In the genomic region with DNA sequence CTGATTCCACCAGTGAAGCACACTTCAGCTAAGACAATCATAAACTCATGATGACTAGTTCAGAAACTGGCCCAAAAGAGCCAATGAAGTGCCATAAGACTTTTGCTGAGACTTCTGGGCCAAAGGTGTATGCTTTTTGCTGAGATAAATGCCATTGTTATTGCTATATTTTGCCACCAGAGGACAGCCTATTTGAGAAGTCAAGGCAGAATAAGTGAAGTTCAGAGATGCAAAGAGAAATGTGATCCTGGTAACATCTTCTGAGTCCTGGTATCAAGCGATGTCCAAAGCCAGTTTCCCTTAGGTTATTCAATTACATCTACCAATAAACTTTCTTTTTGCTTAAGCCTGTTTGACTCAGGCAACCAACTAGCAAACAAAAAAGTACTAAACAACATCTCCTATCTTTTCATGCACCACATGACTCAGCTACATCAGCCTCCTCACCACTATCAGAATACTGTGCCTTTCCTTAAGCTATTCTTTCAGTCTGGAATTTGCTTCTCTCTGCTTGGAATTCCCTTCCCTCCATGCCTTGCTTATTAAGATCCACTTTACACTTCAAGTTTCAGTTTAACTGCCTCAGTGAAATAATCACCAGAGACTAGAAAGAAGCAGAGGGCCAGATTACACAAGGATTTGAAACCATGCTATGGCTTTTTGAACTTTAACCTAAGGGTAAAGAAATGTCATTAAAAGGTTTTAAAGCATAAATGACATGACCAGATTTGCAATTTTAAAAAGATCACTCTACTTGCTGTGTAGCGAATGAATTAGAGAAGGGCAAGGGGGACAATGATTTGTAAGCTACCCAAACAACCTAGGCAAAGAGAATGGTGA, we compare ENCODE assay signal across 9 cellular contexts. TPM values are rescaled to one million over a fixed set of nuclear protein-coding genes. Genes with fewer than 3 reads are reported as not detected.
DNase-seq lines count a peak whose midpoint lies in the region; ATAC-seq and TF ChIP-seq lines count a peak whose summit lies in the region.
"Had no signal": no experiment of that assay in that cellular context is flagged by ENCODE, and none has a peak within 500 bp of the region (broad histone marks: within the 10 kb centered on the region; RNA-seq: fewer than 3 reads in every experiment).

No MANE protein-coding gene starts in this region.

- H3K36me3 Mint-ChIP-seq in immature natural killer cell: no peaks in the 10 kb centered on the region

- ATAC-seq in RWPE2 (ENCODE audit: low read depth) (peak; percentile 29; the same call in 1 of the 3 replicates), GM18511 (IDR thresholded peaks at IDR 0.05; ENCODE audit: unreplicated experiment) (no peak)

- H3K4me3 ChIP-seq in GM12864 (ENCODE audit: low read depth, low read length) (no peak overlapping the region), RWPE2 (ENCODE audit: severe bottlenecking) (no peak overlapping the region)

- H3K27me3 ChIP-seq in RWPE2 (ENCODE audit: insufficient read depth, poor library complexity, severe bottlenecking): no peaks in the 10 kb centered on the region

- H3K27ac ChIP-seq in RWPE2 (ENCODE audit: poor library complexity, severe bottlenecking): no peak overlapping the region

- DNase-seq in ACHN (peak; percentile 73), GM12864 (ENCODE audit: low read depth) (no peak), RWPE2 (ENCODE audit: low spot score) (no peak), immature natural killer cell (peak in 2 of 3 donors; percentile 17 to 30), midbrain (lab: John Stamatoyannopoulos, UW) (no peak), NCI-H1930 (lab: John Stamatoyannopoulos, UW) (no peak), NCI-H345 (lab: John Stamatoyannopoulos, UW) (no peak)

- no peak overlapping the region for H3K27ac Mint-ChIP-seq in immature natural killer cell
- H3K27ac Mint-ChIP-seq: dendritic cell treated with granulocyte-macrophage colony-stimulating factor and Interleukin-4, amounts not matched to agents 40 ng/mL and 50 ng/mL, for 4 days had no signal

- in situ Hi-C loops in ACHN (cut with HindIII; ENCODE audit: low pct_ligation_motif_present, low pct_unique_long_range_greater_than_20kb, low sequenced_read_pairs): no loop called here

- H3K36me3 ChIP-seq in RWPE2 (ENCODE audit: low read depth): no peaks in the 10 kb centered on the region

- TF ChIP-seq CTCF in GM12864 (IDR thresholded peaks at IDR 0.05; ENCODE audit: low read depth, low read length, missing control alignments) (peak; percentile 66), RWPE2 (IDR thresholded peaks at IDR 0.05; ENCODE audit: poor library complexity, severe bottlenecking) (peak; percentile 77)

- peaks cover 0 to 7% (median 0%) of the 10 kb centered on the region in 6 donors for H3K9me3 Mint-ChIP-seq in immature natural killer cell

- H3K27me3 Mint-ChIP-seq in immature natural killer cell (ENCODE audit: low read depth in 3 of 3): peaks cover 0 to 5% (median 4%) of the 10 kb centered on the region in 3 donors

- H3K4me3 Mint-ChIP-seq in immature natural killer cell: no peak overlapping the region
- H3K4me3 Mint-ChIP-seq: dendritic cell treated with granulocyte-macrophage colony-stimulating factor and Interleukin-4, amounts not matched to agents 40 ng/mL and 50 ng/mL, for 4 days had no signal

- H3K4me1 Mint-ChIP-seq in immature natural killer cell: peaks cover 2 to 14% of the 10 kb centered on the region in 2 donors

- H3K9me3 ChIP-seq in RWPE2 (ENCODE audit: severe bottlenecking): no peaks in the 10 kb centered on the region

- H3K4me1 ChIP-seq in RWPE2 (ENCODE audit: insufficient read depth, poor library complexity, severe bottlenecking): no peaks in the 10 kb centered on the region

RNA-seq across cellular contexts. Expression of a gene that starts 14.0 kb away (rescaled TPM):
- 10 to 100 TPM; 37.1 to 39.8 (median 39.3) TPM for polyA plus RNA-seq in immature natural killer cell

Comparison
In these comparisons a context has a peak if more than half of its experiments do, and no peak if none do; other contexts are left out.
1. DNase-seq: peak in ACHN (single experiment) and immature natural killer cell (2 of 3); none in GM12864 (single experiment), RWPE2 (single experiment), midbrain (single experiment), NCI-H1930 (0 of 2) and NCI-H345 (single experiment).